In genomic region chr1:59020151-59020997, GRCh38 we compare ENCODE assay signal across 1 cellular context.
TF ChIP-seq lines count a peak whose summit lies in the region.

No MANE protein-coding gene starts in this region.

TF ChIP-seq in K562, 482 proteins besides CTCF, POLR2A, EP300 and RAD21 (continued from another document and continues in another):
- TF ChIP-seq E2F5 (CRISPR knock-in tag; IDR thresholded peaks at IDR 0.05) (no peak), JUN (IDR thresholded peaks at IDR 0.05; ENCODE audit: borderline replicate concordance, low read depth, low read length) (peak; percentile 37; the same call in 1 of the 2 replicates), JUN (CRISPR knock-in tag; IDR thresholded peaks at IDR 0.05; ENCODE audit: borderline replicate concordance) (no peak), CREBBP (IDR thresholded peaks at IDR 0.05; ENCODE audit: low read depth, low read length) (no peak), HMBOX1 (IDR thresholded peaks at IDR 0.05) (peak; percentile 49; the same call in 1 of the 2 replicates), POLR2AphosphoS2 (IDR thresholded peaks at IDR 0.05; ENCODE audit: low read length) (no peak), ZNF592 (IDR thresholded peaks at IDR 0.05) (peak; percentile 50; the same call in 1 of the 2 replicates), MYBL2 (IDR thresholded peaks at IDR 0.05; ENCODE audit: low read depth) (no peak), MYBL2 (CRISPR knock-in tag; IDR thresholded peaks at IDR 0.05; ENCODE audit: borderline replicate concordance) (no peak), NR2C2 (CRISPR knock-in tag; IDR thresholded peaks at IDR 0.05) (no peak), NR2C2 (tag; IDR thresholded peaks at IDR 0.05) (peak; percentile 78), SMARCC2 (IDR thresholded peaks at IDR 0.05; ENCODE audit: low read depth) (peak; percentile 43; the same call in 1 of the 2 replicates), ESRRB (CRISPR knock-in tag; IDR thresholded peaks at IDR 0.05; ENCODE audit: borderline replicate concordance) (no peak), ZNF316 (IDR thresholded peaks at IDR 0.05) (0 out of 2 replicates have a peak, but pooled peaks have one; percentile 10), NR2C1 (IDR thresholded peaks at IDR 0.05) (no peak; the same call in 1 of the 2 replicates), NR2C1 (tag; IDR thresholded peaks at IDR 0.05) (peak; percentile 51; the same call in 1 of the 2 replicates), ZNF589 (CRISPR knock-in tag; IDR thresholded peaks at IDR 0.05; ENCODE audit: low read depth) (peak; percentile 66; the same call in 1 of the 2 replicates), CBFB (CRISPR knock-in tag; IDR thresholded peaks at IDR 0.05) (no peak), RFX1 (IDR thresholded peaks at IDR 0.05) (no peak), JUND (IDR thresholded peaks at IDR 0.05; ENCODE audit: borderline replicate concordance, low read depth, low read length) (peak; percentile 87), JUND (tag; IDR thresholded peaks at IDR 0.05; ENCODE audit: borderline replicate concordance, low read depth, low read length) (peak; percentile 87; the same call in 2 of the 3 replicates), ZNF24 (IDR thresholded peaks at IDR 0.05) (no peak), ZFX (CRISPR knock-in tag; IDR thresholded peaks at IDR 0.05) (no peak), ZBTB40 (IDR thresholded peaks at IDR 0.05) (peak; percentile 56), ZBTB40 (CRISPR knock-in tag; IDR thresholded peaks at IDR 0.05) (no peak), THRB (CRISPR knock-in tag; conservative IDR thresholded peaks at IDR 0.05) (no peak)
- TF ChIP-seq, protein P1, sequence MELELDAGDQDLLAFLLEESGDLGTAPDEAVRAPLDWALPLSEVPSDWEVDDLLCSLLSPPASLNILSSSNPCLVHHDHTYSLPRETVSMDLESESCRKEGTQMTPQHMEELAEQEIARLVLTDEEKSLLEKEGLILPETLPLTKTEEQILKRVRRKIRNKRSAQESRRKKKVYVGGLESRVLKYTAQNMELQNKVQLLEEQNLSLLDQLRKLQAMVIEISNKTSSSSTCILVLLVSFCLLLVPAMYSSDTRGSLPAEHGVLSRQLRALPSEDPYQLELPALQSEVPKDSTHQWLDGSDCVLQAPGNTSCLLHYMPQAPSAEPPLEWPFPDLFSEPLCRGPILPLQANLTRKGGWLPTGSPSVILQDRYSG (tag; conservative IDR thresholded peaks at IDR 0.05; ENCODE audit: low read depth): 0 out of 2 replicates have a peak, but pooled peaks have one; percentile 55
- TF ChIP-seq, protein P2, sequence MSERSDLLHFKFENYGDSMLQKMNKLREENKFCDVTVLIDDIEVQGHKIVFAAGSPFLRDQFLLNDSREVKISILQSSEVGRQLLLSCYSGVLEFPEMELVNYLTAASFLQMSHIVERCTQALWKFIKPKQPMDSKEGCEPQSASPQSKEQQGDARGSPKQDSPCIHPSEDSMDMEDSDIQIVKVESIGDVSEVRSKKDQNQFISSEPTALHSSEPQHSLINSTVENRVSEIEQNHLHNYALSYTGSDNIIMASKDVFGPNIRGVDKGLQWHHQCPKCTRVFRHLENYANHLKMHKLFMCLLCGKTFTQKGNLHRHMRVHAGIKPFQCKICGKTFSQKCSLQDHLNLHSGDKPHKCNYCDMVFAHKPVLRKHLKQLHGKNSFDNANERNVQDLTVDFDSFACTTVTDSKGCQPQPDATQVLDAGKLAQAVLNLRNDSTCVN (CRISPR knock-in tag; IDR thresholded peaks at IDR 0.05): no peak
- TF ChIP-seq, protein P3, sequence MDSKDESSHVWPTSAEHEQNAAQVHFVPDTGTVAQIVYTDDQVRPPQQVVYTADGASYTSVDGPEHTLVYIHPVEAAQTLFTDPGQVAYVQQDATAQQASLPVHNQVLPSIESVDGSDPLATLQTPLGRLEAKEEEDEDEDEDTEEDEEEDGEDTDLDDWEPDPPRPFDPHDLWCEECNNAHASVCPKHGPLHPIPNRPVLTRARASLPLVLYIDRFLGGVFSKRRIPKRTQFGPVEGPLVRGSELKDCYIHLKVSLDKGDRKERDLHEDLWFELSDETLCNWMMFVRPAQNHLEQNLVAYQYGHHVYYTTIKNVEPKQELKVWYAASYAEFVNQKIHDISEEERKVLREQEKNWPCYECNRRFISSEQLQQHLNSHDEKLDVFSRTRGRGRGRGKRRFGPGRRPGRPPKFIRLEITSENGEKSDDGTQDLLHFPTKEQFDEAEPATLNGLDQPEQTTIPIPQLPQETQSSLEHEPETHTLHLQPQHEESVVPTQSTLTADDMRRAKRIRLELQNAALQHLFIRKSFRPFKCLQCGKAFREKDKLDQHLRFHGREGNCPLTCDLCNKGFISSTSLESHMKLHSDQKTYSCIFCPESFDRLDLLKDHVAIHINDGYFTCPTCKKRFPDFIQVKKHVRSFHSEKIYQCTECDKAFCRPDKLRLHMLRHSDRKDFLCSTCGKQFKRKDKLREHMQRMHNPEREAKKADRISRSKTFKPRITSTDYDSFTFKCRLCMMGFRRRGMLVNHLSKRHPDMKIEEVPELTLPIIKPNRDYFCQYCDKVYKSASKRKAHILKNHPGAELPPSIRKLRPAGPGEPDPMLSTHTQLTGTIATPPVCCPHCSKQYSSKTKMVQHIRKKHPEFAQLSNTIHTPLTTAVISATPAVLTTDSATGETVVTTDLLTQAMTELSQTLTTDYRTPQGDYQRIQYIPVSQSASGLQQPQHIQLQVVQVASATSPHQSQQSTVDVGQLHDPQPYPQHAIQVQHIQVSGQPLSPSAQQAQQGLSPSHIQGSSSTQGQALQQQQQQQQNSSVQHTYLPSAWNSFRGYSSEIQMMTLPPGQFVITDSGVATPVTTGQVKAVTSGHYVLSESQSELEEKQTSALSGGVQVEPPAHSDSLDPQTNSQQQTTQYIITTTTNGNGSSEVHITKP (IDR thresholded peaks at IDR 0.05; ENCODE audit: partially characterized antibody): peak; percentile 28
- TF ChIP-seq, protein P4, sequence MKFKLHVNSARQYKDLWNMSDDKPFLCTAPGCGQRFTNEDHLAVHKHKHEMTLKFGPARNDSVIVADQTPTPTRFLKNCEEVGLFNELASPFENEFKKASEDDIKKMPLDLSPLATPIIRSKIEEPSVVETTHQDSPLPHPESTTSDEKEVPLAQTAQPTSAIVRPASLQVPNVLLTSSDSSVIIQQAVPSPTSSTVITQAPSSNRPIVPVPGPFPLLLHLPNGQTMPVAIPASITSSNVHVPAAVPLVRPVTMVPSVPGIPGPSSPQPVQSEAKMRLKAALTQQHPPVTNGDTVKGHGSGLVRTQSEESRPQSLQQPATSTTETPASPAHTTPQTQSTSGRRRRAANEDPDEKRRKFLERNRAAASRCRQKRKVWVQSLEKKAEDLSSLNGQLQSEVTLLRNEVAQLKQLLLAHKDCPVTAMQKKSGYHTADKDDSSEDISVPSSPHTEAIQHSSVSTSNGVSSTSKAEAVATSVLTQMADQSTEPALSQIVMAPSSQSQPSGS (CRISPR knock-in tag; IDR thresholded peaks at IDR 0.05): no peak
